In the genomic region with DNA sequence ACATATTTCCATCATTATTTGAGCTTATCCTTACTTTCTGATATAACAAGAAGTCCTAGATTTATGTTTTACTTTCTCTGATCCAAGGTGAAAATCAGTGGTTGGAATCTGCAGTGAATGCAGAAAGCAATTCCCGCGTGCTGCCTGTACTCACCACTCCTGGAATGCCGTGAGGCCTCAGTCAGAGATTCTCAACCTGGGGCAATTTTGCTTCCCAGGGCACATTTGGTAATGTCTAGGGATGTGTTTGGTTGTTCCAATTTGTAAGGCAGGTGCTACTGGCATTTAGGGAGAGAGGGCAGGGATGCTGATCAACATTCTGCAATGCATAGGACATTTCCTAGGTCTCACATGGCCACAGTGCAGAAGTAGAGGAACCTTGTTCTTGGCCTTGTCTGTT, we compare ENCODE assay signal across 35 cellular contexts. TPM values are rescaled to one million over a fixed set of nuclear protein-coding genes. Genes with fewer than 3 reads are reported as not detected.
"Had no signal": no experiment of that assay in that cellular context is flagged by ENCODE, and none has a peak within 500 bp of the region (broad histone marks: within the 10 kb centered on the region; RNA-seq: fewer than 3 reads in every experiment).

No MANE protein-coding gene starts in this region.

- H3K9me3 ChIP-seq: ovary, psoas muscle, spleen, suprapubic skin, testis, tibial artery, transverse colon, vagina had no signal

- H3K79me2 ChIP-seq: parathyroid adenoma had no signal

- H3K4me1 ChIP-seq: parathyroid adenoma, spleen, tibial artery had no signal

- H2AFZ ChIP-seq: parathyroid adenoma had no signal

- H3K4me2 ChIP-seq: smooth muscle cell had no signal

- H3K9ac ChIP-seq: parathyroid adenoma had no signal

- H3K4me3 ChIP-seq: ovary, psoas muscle, skin epidermis, smooth muscle cell, spleen, suprapubic skin, testis, tibial artery, transverse colon, vagina had no signal

- H3K4me3 Mint-ChIP-seq: naive thymus-derived CD8-positive, alpha-beta T cell; natural killer cell treated with Interleukin-12 subunit alpha and Interleukin-12 subunit beta and Interleukin-15 and Interleukin-18, amount 100 ng/mL, for 72 hours; nephron progenitor cell; neural crest cell; stimulated activated memory B cell treated with anti-CD40 and anti-IgM and Interleukin-4, amounts not matched to agents 10 μg/mL and 1 μg/mL and 100 μg/mL, for 72 hours; stimulated activated naive CD8-positive, alpha-beta T cell treated with anti-CD3 and anti-CD28 coated beads, Interleukin-15, amount 100 ng/mL, for 72 hours; type B pancreatic cell had no signal

- H3K4me1 Mint-ChIP-seq: naive thymus-derived CD8-positive, alpha-beta T cell; neural crest cell; stimulated activated memory B cell treated with anti-CD40 and anti-IgM and Interleukin-4, amounts not matched to agents 10 μg/mL and 1 μg/mL and 100 μg/mL, for 72 hours; stimulated activated naive CD8-positive, alpha-beta T cell treated with anti-CD3 and anti-CD28 coated beads, Interleukin-15, amount 100 ng/mL, for 72 hours had no signal

- H3K27ac ChIP-seq: ovary, parathyroid adenoma, psoas muscle, skin epidermis, spleen, suprapubic skin, testis, tibial artery, transverse colon, vagina had no signal

- ATAC-seq: naive thymus-derived CD8-positive, alpha-beta T cell; natural killer cell treated with Interleukin-12 subunit alpha and Interleukin-12 subunit beta and Interleukin-15 and Interleukin-18, amount 100 ng/mL, for 72 hours; psoas muscle; right cardiac atrium; sciatic nerve; stimulated activated memory B cell treated with anti-CD40 and anti-IgM and Interleukin-4, amounts not matched to agents 10 μg/mL and 1 μg/mL and 100 μg/mL, for 72 hours; stimulated activated naive CD8-positive, alpha-beta T cell treated with anti-CD3 and anti-CD28 coated beads, Interleukin-15, amount 100 ng/mL, for 72 hours; stimulated activated naive CD8-positive, alpha-beta T cell treated with anti-CD3 and anti-CD28 coated beads, Interleukin-15, Interleukin-2, amounts not matched to agents 100 U/mL and 50 U/mL, for 24 hours had no signal

- H3K27me3 ChIP-seq: ovary, spleen, suprapubic skin, testis, transverse colon, vagina had no signal

- FAIRE-seq: urothelium cell line had no signal

- H3K9me3 Mint-ChIP-seq: naive thymus-derived CD8-positive, alpha-beta T cell; natural killer cell treated with Interleukin-12 subunit alpha and Interleukin-12 subunit beta and Interleukin-15 and Interleukin-18, amount 100 ng/mL, for 72 hours; nephron progenitor cell; neural crest cell; stimulated activated naive CD8-positive, alpha-beta T cell treated with anti-CD3 and anti-CD28 coated beads, Interleukin-15, amount 100 ng/mL, for 72 hours; type B pancreatic cell had no signal

- H3K36me3 ChIP-seq: ovary, spleen, suprapubic skin, tibial artery, transverse colon, vagina had no signal

- H3K27ac Mint-ChIP-seq: naive thymus-derived CD8-positive, alpha-beta T cell; natural killer cell treated with Interleukin-12 subunit alpha and Interleukin-12 subunit beta and Interleukin-15 and Interleukin-18, amount 100 ng/mL, for 72 hours; nephron progenitor cell; progenitor cell of endocrine pancreas; stimulated activated memory B cell treated with anti-CD40 and anti-IgM and Interleukin-4, amounts not matched to agents 10 μg/mL and 1 μg/mL and 100 μg/mL, for 72 hours; stimulated activated naive CD8-positive, alpha-beta T cell treated with anti-CD3 and anti-CD28 coated beads, Interleukin-15, amount 100 ng/mL, for 72 hours; type B pancreatic cell had no signal

- DNase-seq: naive thymus-derived CD8-positive, alpha-beta T cell; nephron progenitor cell; occipital lobe; ovary; posterior cingulate gyrus; psoas muscle; right cardiac atrium; spleen; stimulated activated CD4-positive, alpha-beta T cell treated with anti-CD3 and anti-CD28 coated beads, Interleukin-12 subunit alpha, Interleukin-12 subunit beta, amount 100 ng/mL, for 4 hours; stimulated activated CD4-positive, alpha-beta T cell treated with anti-CD3 and anti-CD28 coated beads, Interleukin-1b, Interleukin-23, amount 100 ng/mL, for 48 hours; stimulated activated CD4-positive, alpha-beta T cell treated with anti-CD3 and anti-CD28 coated beads, Interleukin-4, amount 100 ng/mL, for 1 hour; stimulated activated CD4-positive, alpha-beta T cell treated with anti-CD3 and anti-CD28 coated beads, Interleukin-4, amount 100 ng/mL, for 4 hours; stimulated activated CD8-positive, alpha-beta memory T cell treated with anti-CD3 and anti-CD28 coated beads, Interleukin-4, amount 100 ng/mL, for 48 hours; stimulated activated naive CD4-positive, alpha-beta T cell; stimulated activated naive CD8-positive, alpha-beta T cell treated with anti-CD3 and anti-CD28 coated beads, Interleukin-15, amount 100 ng/mL, for 72 hours; stimulated activated naive CD8-positive, alpha-beta T cell treated with anti-CD3 and anti-CD28 coated beads, Interleukin-15, Interleukin-2, amounts not matched to agents 100 U/mL and 50 U/mL, for 24 hours; substantia nigra; testis; tibial artery; transverse colon had no signal

- H3K27me3 Mint-ChIP-seq: natural killer cell treated with Interleukin-12 subunit alpha and Interleukin-12 subunit beta and Interleukin-15 and Interleukin-18, amount 100 ng/mL, for 72 hours; progenitor cell of endocrine pancreas; stimulated activated memory B cell treated with anti-CD40 and anti-IgM and Interleukin-4, amounts not matched to agents 10 μg/mL and 1 μg/mL and 100 μg/mL, for 72 hours; stimulated activated naive CD8-positive, alpha-beta T cell treated with anti-CD3 and anti-CD28 coated beads, Interleukin-15, amount 100 ng/mL, for 72 hours had no signal

- H3K36me3 Mint-ChIP-seq: naive thymus-derived CD8-positive, alpha-beta T cell; natural killer cell treated with Interleukin-12 subunit alpha and Interleukin-12 subunit beta and Interleukin-15 and Interleukin-18, amount 100 ng/mL, for 72 hours; stimulated activated memory B cell treated with anti-CD40 and anti-IgM and Interleukin-4, amounts not matched to agents 10 μg/mL and 1 μg/mL and 100 μg/mL, for 72 hours; type B pancreatic cell had no signal

RNA-seq across cellular contexts. Expression of a gene that starts 23.9 kb away (rescaled TPM):
- total RNA-seq: naive thymus-derived CD8-positive, alpha-beta T cell; natural killer cell treated with Interleukin-12 subunit alpha and Interleukin-12 subunit beta and Interleukin-15 and Interleukin-18, amount 100 ng/mL, for 72 hours; neural crest cell; occipital lobe; osteoblast; ovary; progenitor cell of endocrine pancreas; psoas muscle; renal cortical epithelial cell; right cardiac atrium; sciatic nerve; smooth muscle cell; spleen; suprapubic skin; testis; transverse colon; ureter; vagina had no signal
- polyA plus RNA-seq: naive thymus-derived CD8-positive, alpha-beta T cell; ovary; psoas muscle; right cardiac atrium; smooth muscle cell; spleen had no signal

RNA-seq across cellular contexts. Expression of a gene that starts 59.2 kb away (rescaled TPM):
- total RNA-seq: naive thymus-derived CD8-positive, alpha-beta T cell; natural killer cell treated with Interleukin-12 subunit alpha and Interleukin-12 subunit beta and Interleukin-15 and Interleukin-18, amount 100 ng/mL, for 72 hours; neural crest cell; occipital lobe; osteoblast; ovary; progenitor cell of endocrine pancreas; psoas muscle; renal cortical epithelial cell; right cardiac atrium; sciatic nerve; smooth muscle cell; spleen; suprapubic skin; transverse colon; ureter; vagina had no signal
- polyA plus RNA-seq: naive thymus-derived CD8-positive, alpha-beta T cell; ovary; psoas muscle; right cardiac atrium; smooth muscle cell; spleen had no signal
